21 cellular contexts compared by ENCODE assay signal in the genomic region with DNA sequence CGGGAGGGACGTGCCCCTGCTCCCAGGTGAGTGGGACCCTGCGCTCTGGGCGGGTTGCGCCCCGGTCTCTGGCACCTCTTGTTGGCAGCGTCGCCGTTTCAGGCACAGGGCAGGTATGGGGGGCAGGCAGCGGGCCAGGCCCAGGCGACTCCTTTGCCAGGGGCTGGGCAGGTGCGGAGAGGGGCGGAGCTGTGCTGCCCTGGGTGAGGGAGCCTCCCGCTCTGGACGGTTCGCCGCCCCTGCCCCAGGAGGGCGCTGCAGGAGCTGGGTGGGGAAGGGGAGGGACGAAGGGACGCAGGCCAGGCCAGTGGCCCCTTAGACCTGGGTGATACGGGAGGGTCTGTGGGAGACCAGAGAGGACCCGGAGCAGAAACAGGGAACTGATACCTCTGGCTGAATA.
"Had no signal": no experiment of that assay in that cellular context is flagged by ENCODE, and none has a peak within 500 bp of the region (broad histone marks: within the 10 kb centered on the region; RNA-seq: fewer than 3 reads in every experiment).

No MANE protein-coding gene starts in this region.

- H3K4me1 ChIP-seq: spleen, testis, tibial nerve, upper lobe of right lung, vagina had no signal

- H3K4me3 ChIP-seq: hepatocyte, spleen, testis, tibial nerve, upper lobe of right lung, vagina had no signal

- H3K27me3 Mint-ChIP-seq: memory B cell; stimulated activated naive B cell treated with anti-CD40 and anti-IgM and Interleukin-4, amounts not matched to agents 10 μg/mL and 1 μg/mL and 100 μg/mL, for 72 hours; stimulated activated naive CD8-positive, alpha-beta T cell treated with anti-CD3 and anti-CD28 coated beads, Interleukin-15, amount 100 ng/mL, for 72 hours had no signal

- H3K4me3 Mint-ChIP-seq: memory B cell; mesothelial cell of epicardium; natural killer cell; neural crest cell; stimulated activated naive B cell treated with anti-CD40 and anti-IgM and Interleukin-4, amounts not matched to agents 10 μg/mL and 1 μg/mL and 100 μg/mL, for 72 hours; stimulated activated naive CD8-positive, alpha-beta T cell treated with anti-CD3 and anti-CD28 coated beads, Interleukin-15, amount 100 ng/mL, for 72 hours had no signal

- H3K27me3 ChIP-seq: hepatocyte, spleen, testis, tibial nerve, upper lobe of right lung, vagina had no signal

- H3K36me3 Mint-ChIP-seq: memory B cell; mesothelial cell of epicardium; natural killer cell; stimulated activated naive B cell treated with anti-CD40 and anti-IgM and Interleukin-4, amounts not matched to agents 10 μg/mL and 1 μg/mL and 100 μg/mL, for 72 hours had no signal

- H3K36me3 ChIP-seq: spleen, tibial nerve, upper lobe of right lung, vagina had no signal

- ATAC-seq: left lobe of liver; natural killer cell; sciatic nerve; stimulated activated naive B cell treated with anti-CD40 and anti-IgM and Interleukin-4, amounts not matched to agents 10 μg/mL and 1 μg/mL and 100 μg/mL, for 72 hours; stimulated activated naive CD8-positive, alpha-beta T cell treated with anti-CD3 and anti-CD28 coated beads, Interleukin-15, amount 100 ng/mL, for 72 hours; upper lobe of right lung had no signal

- H3K79me2 ChIP-seq: hepatocyte had no signal

- H3K9me3 Mint-ChIP-seq: stimulated activated naive CD8-positive, alpha-beta T cell treated with anti-CD3 and anti-CD28 coated beads, Interleukin-15, amount 100 ng/mL, for 72 hours had no signal

- H3K4me1 Mint-ChIP-seq: memory B cell; mesothelial cell of epicardium; natural killer cell; neural crest cell; stimulated activated naive B cell treated with anti-CD40 and anti-IgM and Interleukin-4, amounts not matched to agents 10 μg/mL and 1 μg/mL and 100 μg/mL, for 72 hours; stimulated activated naive CD8-positive, alpha-beta T cell treated with anti-CD3 and anti-CD28 coated beads, Interleukin-15, amount 100 ng/mL, for 72 hours had no signal

- H2AFZ ChIP-seq: hepatocyte had no signal

- DNase-seq: dermis blood vessel endothelial cell; foreskin melanocyte; head of caudate nucleus; kidney glomerular epithelial cell; natural killer cell; spleen; stimulated activated CD4-positive, alpha-beta T cell treated with anti-CD3 and anti-CD28 coated beads, Interleukin-15, amount 100 ng/mL, for 24 hours; stimulated activated CD4-positive, alpha-beta T cell treated with anti-CD3 and anti-CD28 coated beads, Interleukin-1b, Interleukin-23, amount 100 ng/mL, for 48 hours; stimulated activated CD4-positive, alpha-beta T cell treated with anti-CD3 and anti-CD28 coated beads, Interleukin-4, amount 100 ng/mL, for 4 hours; stimulated activated naive B cell treated with anti-CD40 and anti-IgM and Interleukin-4, amounts not matched to agents 10 μg/mL and 1 μg/mL and 100 μg/mL, for 72 hours; stimulated activated naive CD8-positive, alpha-beta T cell treated with anti-CD3 and anti-CD28 coated beads, Interleukin-15, amount 100 ng/mL, for 72 hours; testis; upper lobe of right lung had no signal

- H3K4me2 ChIP-seq: hepatocyte had no signal

- H3K27ac Mint-ChIP-seq: memory B cell; mesothelial cell of epicardium; natural killer cell; stimulated activated naive B cell treated with anti-CD40 and anti-IgM and Interleukin-4, amounts not matched to agents 10 μg/mL and 1 μg/mL and 100 μg/mL, for 72 hours; stimulated activated naive CD8-positive, alpha-beta T cell treated with anti-CD3 and anti-CD28 coated beads, Interleukin-15, amount 100 ng/mL, for 72 hours had no signal

- H3K9me3 ChIP-seq: testis, upper lobe of right lung, vagina had no signal

- H3K27ac ChIP-seq: hepatocyte, spleen, testis, tibial nerve, upper lobe of right lung, vagina had no signal
